1 cellular context compared by ENCODE assay signal in genomic region chr22:22821340-22821739, GRCh38.
TF ChIP-seq lines count a peak whose summit lies in the region.

No MANE protein-coding gene starts in this region.

TF ChIP-seq in K562, 482 proteins besides CTCF, POLR2A, EP300 and RAD21 (continued from another document):
- TF ChIP-seq USF2 (CRISPR knock-in tag; IDR thresholded peaks at IDR 0.05) (no peak), TARDBP (IDR thresholded peaks at IDR 0.05) (no peak), DLX4 (CRISPR knock-in tag; IDR thresholded peaks at IDR 0.05) (no peak), SETDB1 (IDR thresholded peaks at IDR 0.05; ENCODE audit: low read length) (no peak), ZNF639 (CRISPR knock-in tag; conservative IDR thresholded peaks at IDR 0.05 in 1 of 2, IDR thresholded peaks at IDR 0.05 in 1 of 2) (0 out of 4 replicates have a peak, but pooled peaks of 1 of the 2 experiments have one; percentile 36), SAP30 (IDR thresholded peaks at IDR 0.05; ENCODE audit: borderline replicate concordance, insufficient read depth, low read depth, low read length, poor library complexity, severe bottlenecking) (no peak), HCFC1 (IDR thresholded peaks at IDR 0.05; ENCODE audit: low read depth, low read length) (no peak), ZSCAN32 (CRISPR knock-in tag; IDR thresholded peaks at IDR 0.05) (no peak), KLF16 (IDR thresholded peaks at IDR 0.05) (no peak), ZBTB34 (CRISPR knock-in tag; IDR thresholded peaks at IDR 0.05) (no peak), ZFP1 (CRISPR knock-in tag; IDR thresholded peaks at IDR 0.05) (no peak), ZNF184 (CRISPR knock-in tag; IDR thresholded peaks at IDR 0.05) (0 out of 2 replicates have a peak, but pooled peaks have one; percentile 40), CC2D1A (IDR thresholded peaks at IDR 0.05) (no peak), ZBED1 (IDR thresholded peaks at IDR 0.05) (no peak)
